In the genomic region with DNA sequence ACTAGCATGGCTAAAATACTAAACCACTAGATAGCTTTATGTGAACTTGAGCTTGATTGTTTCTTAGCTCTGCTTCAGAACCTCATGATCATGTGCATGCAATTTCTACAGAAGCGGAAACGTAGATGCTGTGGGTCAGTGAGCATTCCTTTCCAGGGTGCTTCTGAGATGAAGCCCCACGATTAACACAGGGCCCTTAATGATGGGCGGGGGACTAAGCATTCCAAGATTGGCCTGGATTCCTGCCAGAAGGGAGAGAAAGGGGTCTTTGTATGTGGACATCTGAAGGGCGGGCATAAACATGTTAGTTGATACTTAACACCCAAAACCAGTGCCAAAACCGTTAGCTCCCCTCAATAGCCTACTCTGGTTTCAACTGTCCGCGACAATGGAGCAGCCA, we compare ENCODE assay signal across 23 cellular contexts. TPM values are rescaled to one million over a fixed set of nuclear protein-coding genes. Genes with fewer than 3 reads are reported as not detected.
A peak's percentile ranks its signal among the peaks of the same experiment; 100 is the strongest.
DNase-seq lines count a peak whose midpoint lies in the region.
"Had no signal": no experiment of that assay in that cellular context is flagged by ENCODE, and none has a peak within 500 bp of the region (broad histone marks: within the 10 kb centered on the region; RNA-seq: fewer than 3 reads in every experiment).

No MANE protein-coding gene starts in this region.

- peak; percentile 40 for DNase-seq in Ammon's horn (ENCODE audit: low spot score)
- DNase-seq in NCI-H1092 treated with DMSO at 0.1 percent for 48 hours (lab: John Stamatoyannopoulos, UW): peak; percentile 94
- DNase-seq in SHP77 treated with DMSO at 0.1 percent for 48 hours (lab: John Stamatoyannopoulos, UW): peak; percentile 73
- peak in 26 of 42 donors; percentile 1 to 58 (median 23) for DNase-seq in head of caudate nucleus
- DNase-seq in GOT3 (lab: John Stamatoyannopoulos, UW): no peak
- no peak for DNase-seq in Kasumi-1 (lab: John Stamatoyannopoulos, UW)
- DNase-seq in LoVo (ENCODE audit: low spot score): no peak
- DNase-seq in ureter (ENCODE audit: low spot score): no peak
- DNase-seq: activated naive CD4-positive, alpha-beta T cell treated with anti-CD3 and anti-CD28 coated beads, Interleukin-2, amount 10 ng/mL, durations not matched to agents 7 days and 5 days; activated T-cell treated with anti-CD3 and anti-CD28 coated beads, Interleukin-2, amount 50 U/mL, for 72 hours; GDM1; HCEC 1CT; heart right ventricle; MG63; NCI-H187 treated with DMSO at 0.1 percent for 48 hours; NCI-H774; Right ventricle myocardium superior; T-helper 1 cell had no signal

- intact Hi-C loops in head of caudate nucleus (cut with DNase I): no loop called here

RNA-seq across cellular contexts. Expression of gene POU3F2, which starts 47.0 kb away (rescaled TPM):
- not detected for total RNA-seq in ureter
- total RNA-seq: activated CD8-positive, alpha-beta memory T cell treated with anti-CD3 and anti-CD28 coated beads for 36 hours; activated T-cell treated with anti-CD3 and anti-CD28 coated beads, Interleukin-2, amount 50 U/mL, for 72 hours; endothelial cell of umbilical vein; heart right ventricle; liver; prostate gland; Right ventricle myocardium superior; suprapubic skin had no signal

Comparison
In these comparisons a context has a peak if more than half of its experiments do, and no peak if none do; other contexts are left out.
1. DNase-seq: peak in Ammon's horn (single experiment), NCI-H1092 treated with DMSO at 0.1 percent for 48 hours (single experiment), SHP77 treated with DMSO at 0.1 percent for 48 hours (single experiment) and head of caudate nucleus (26 of 42); none in GOT3 (single experiment), Kasumi-1 (0 of 2), LoVo (single experiment) and ureter (single experiment).